Comparison of ENCODE assay signal across 1 cellular context in the genomic region with DNA sequence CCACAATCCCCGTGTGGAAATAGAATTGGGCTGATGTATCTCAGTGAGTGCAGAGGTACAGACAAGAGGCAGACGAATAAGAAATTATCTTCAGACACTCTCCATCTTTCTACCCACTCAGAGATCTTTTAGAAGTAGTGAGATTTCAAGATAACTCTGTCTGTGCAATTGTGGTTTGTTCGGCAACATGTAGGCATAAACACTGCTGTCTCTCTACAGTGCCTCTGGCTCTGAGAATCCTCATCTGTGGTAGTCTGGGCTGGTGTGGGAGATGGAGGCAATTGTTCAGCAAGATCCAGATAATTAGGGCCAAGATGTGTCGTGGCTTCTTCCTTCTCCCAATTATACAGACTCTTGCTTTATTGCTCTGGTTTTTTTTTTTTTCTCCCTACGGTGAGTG.
TF ChIP-seq lines count a peak whose summit lies in the region.

No MANE protein-coding gene starts in this region.

TF ChIP-seq in A549, 52 proteins besides CTCF, POLR2A, EP300 and RAD21:
- TF ChIP-seq KDM5A (IDR thresholded peaks at IDR 0.05): no peak
- no peak for TF ChIP-seq RCOR1 (IDR thresholded peaks at IDR 0.05; ENCODE audit: low read depth, low read length)
- no peak for TF ChIP-seq GATA3 (IDR thresholded peaks at IDR 0.05; ENCODE audit: borderline replicate concordance)
- no peak for TF ChIP-seq CHD2 (IDR thresholded peaks at IDR 0.05; ENCODE audit: low read length, partially characterized antibody)
- TF ChIP-seq, protein P1, sequence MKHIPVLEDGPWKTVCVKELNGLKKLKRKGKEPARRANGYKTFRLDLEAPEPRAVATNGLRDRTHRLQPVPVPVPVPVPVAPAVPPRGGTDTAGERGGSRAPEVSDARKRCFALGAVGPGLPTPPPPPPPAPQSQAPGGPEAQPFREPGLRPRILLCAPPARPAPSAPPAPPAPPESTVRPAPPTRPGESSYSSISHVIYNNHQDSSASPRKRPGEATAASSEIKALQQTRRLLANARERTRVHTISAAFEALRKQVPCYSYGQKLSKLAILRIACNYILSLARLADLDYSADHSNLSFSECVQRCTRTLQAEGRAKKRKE (CRISPR knock-in tag; IDR thresholded peaks at IDR 0.05; ENCODE audit: low read depth): no peak
- no peak for TF ChIP-seq HOXB13 (CRISPR knock-in tag; IDR thresholded peaks at IDR 0.05; ENCODE audit: low read depth)
- TF ChIP-seq HOXA7 (CRISPR knock-in tag; IDR thresholded peaks at IDR 0.05): no peak
- TF ChIP-seq ESRRA (IDR thresholded peaks at IDR 0.05; ENCODE audit: borderline replicate concordance, low read length): no peak
- no peak for TF ChIP-seq CBX8 (IDR thresholded peaks at IDR 0.05)
- no peak for TF ChIP-seq CEBPB (IDR thresholded peaks at IDR 0.05)
- no peak for TF ChIP-seq TFCP2L1 (CRISPR knock-in tag; IDR thresholded peaks at IDR 0.05)
- TF ChIP-seq HES2 (IDR thresholded peaks at IDR 0.05): no peak
- TF ChIP-seq HMGXB4 (CRISPR knock-in tag; IDR thresholded peaks at IDR 0.05; ENCODE audit: borderline replicate concordance): no peak
- TF ChIP-seq CBX2 (IDR thresholded peaks at IDR 0.05; ENCODE audit: borderline replicate concordance, low read depth): no peak
- TF ChIP-seq HDAC2 (IDR thresholded peaks at IDR 0.05): no peak
- TF ChIP-seq, protein P2, sequence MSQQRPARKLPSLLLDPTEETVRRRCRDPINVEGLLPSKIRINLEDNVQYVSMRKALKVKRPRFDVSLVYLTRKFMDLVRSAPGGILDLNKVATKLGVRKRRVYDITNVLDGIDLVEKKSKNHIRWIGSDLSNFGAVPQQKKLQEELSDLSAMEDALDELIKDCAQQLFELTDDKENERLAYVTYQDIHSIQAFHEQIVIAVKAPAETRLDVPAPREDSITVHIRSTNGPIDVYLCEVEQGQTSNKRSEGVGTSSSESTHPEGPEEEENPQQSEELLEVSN (IDR thresholded peaks at IDR 0.05; ENCODE audit: borderline replicate concordance, low read depth): no peak
- no peak for TF ChIP-seq ZSCAN20 (CRISPR knock-in tag; IDR thresholded peaks at IDR 0.05)
- TF ChIP-seq ELK1 (IDR thresholded peaks at IDR 0.05; ENCODE audit: low read depth, low read length): no peak
- no peak for TF ChIP-seq ZNF302 (CRISPR knock-in tag; IDR thresholded peaks at IDR 0.05)
- no peak for TF ChIP-seq PHF8 (IDR thresholded peaks at IDR 0.05; ENCODE audit: borderline replicate concordance, low read depth)
